Comparison of ENCODE assay signal across 24 cellular contexts in the genomic region with DNA sequence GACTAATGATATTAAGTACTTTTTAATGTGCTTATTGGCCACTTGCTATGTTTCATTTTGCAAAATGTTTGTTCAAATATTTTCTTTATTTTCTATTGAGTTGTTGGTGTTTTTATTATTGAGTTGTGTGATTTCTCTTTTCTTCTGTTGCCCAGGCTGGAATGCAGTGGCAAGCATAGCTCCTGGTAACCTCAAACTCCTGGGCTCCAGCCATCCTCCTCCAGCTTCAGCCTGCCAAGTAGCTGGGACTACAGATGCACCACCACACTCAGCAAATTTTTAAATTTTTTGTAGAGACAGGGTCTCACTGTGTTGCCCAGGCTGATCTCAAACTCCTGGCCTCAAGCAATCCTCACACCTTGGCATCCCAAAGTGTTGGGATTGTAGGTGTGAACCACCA.
"Had no signal": no experiment of that assay in that cellular context is flagged by ENCODE, and none has a peak within 500 bp of the region (broad histone marks: within the 10 kb centered on the region; RNA-seq: fewer than 3 reads in every experiment).

No MANE protein-coding gene starts in this region.

- DNase-seq: activated CD4-positive, alpha-beta memory T cell treated with anti-CD3 and anti-CD28 coated beads, Interleukin-2, amount 10 ng/mL, durations not matched to agents 7 days and 5 days; activated CD4-positive, alpha-beta T cell treated with anti-CD3 and anti-CD28 coated beads for 4 hours; activated CD4-positive, alpha-beta T cell treated with anti-CD3 and anti-CD28 coated beads, Interleukin-2, amount 10 ng/mL, durations not matched to agents 7 days and 5 days; activated CD4-positive, alpha-beta T cell treated with anti-CD3 and anti-CD28 coated beads, Interleukin-2, amount 50 U/mL, for 4 hours; activated CD4-positive, CD25-positive, alpha-beta regulatory T cell; activated CD4-positive, CD25-positive, alpha-beta regulatory T cell treated with anti-CD3 and anti-CD28 coated beads, Interleukin-2, amount 50 U/mL, for 72 hours; activated CD8-positive, alpha-beta memory T cell treated with anti-CD3 and anti-CD28 coated beads, Interleukin-2, amount 50 U/mL, for 48 hours; activated gamma-delta T cell; activated naive CD4-positive, alpha-beta T cell; activated naive CD4-positive, alpha-beta T cell treated with anti-CD3 and anti-CD28 coated beads, Interleukin-2, amount 10 ng/mL, durations not matched to agents 7 days and 5 days; activated naive CD8-positive, alpha-beta T cell treated with anti-CD3 and anti-CD28 coated beads, Interleukin-2, amount 10 ng/mL, durations not matched to agents 7 days and 5 days; activated T-cell treated with anti-CD3 and anti-CD28 coated beads for 4 hours; activated T-cell treated with anti-CD3 and anti-CD28 coated beads, Interleukin-2, amount 50 U/mL, for 24 hours; activated T-cell treated with anti-CD3 and anti-CD28 coated beads, Interleukin-2, amount 50 U/mL, for 72 hours; body of pancreas; cerebellar nuclear complex; colonic mucosa; effector CD8-positive, alpha-beta T cell; esophagus squamous epithelium; foreskin fibroblast; glutamatergic neuron; heart left ventricle; T-helper 2 cell had no signal

- ATAC-seq: activated naive CD4-positive, alpha-beta T cell treated with anti-CD3 and anti-CD28 coated beads, Interleukin-2, amount 50 U/mL, for 72 hours; activated T-cell treated with anti-CD3 and anti-CD28 coated beads, Interleukin-2, amount 50 U/mL, for 72 hours; body of pancreas; heart left ventricle had no signal
